ENCODE assay signal across 20 cellular contexts in the genomic region with DNA sequence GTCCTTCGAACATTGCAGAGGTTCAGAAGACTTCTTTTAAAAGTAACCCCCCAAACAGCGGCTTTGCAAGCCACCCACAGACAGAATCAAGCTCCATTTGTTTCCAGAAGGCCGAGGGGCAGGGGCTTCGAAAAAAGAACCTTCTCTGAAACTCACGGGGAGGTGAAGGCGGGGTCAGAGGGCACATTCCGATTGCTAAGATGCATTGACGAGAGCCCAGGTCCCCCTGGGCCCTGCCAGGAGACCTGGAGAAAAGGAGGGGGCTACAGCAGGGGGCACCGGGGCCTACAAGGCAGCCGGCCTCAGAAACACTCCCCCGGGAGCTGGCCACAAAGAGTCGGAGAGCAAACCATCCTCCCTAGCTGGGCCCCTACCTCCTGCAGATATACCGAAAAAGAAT.
"Had no signal": no experiment of that assay in that cellular context is flagged by ENCODE, and none has a peak within 500 bp of the region (broad histone marks: within the 10 kb centered on the region; RNA-seq: fewer than 3 reads in every experiment).

No MANE protein-coding gene starts in this region.

- FAIRE-seq: kidney had no signal

- DNase-seq: activated CD4-positive, alpha-beta T cell treated with anti-CD3 and anti-CD28 coated beads, Interleukin-2, amount 10 ng/mL, durations not matched to agents 24 days and 14 days; activated CD4-positive, CD25-positive, alpha-beta regulatory T cell; activated naive CD8-positive, alpha-beta T cell treated with anti-CD3 and anti-CD28 coated beads for 36 hours; brain microvascular endothelial cell; erythroblast; gastrocnemius medialis; heart right ventricle; kidney; left ventricle myocardium superior; natural killer cell; sigmoid colon; stimulated activated CD4-positive, alpha-beta T cell treated with anti-CD3 and anti-CD28 coated beads, Interleukin-1b, Interleukin-23, amount 100 ng/mL, for 48 hours; stomach; T-helper 2 cell; testis; upper lobe of right lung had no signal

- H3K9me3 ChIP-seq: gastrocnemius medialis, testis, upper lobe of right lung had no signal

- H3K27ac ChIP-seq: brain microvascular endothelial cell, gastrocnemius medialis, heart right ventricle, sigmoid colon, stomach, testis, upper lobe of right lung had no signal

- H3K27me3 ChIP-seq: brain microvascular endothelial cell, gastrocnemius medialis, stomach, testis, upper lobe of right lung had no signal

- H3K36me3 ChIP-seq: brain microvascular endothelial cell, gastrocnemius medialis, heart right ventricle, sigmoid colon, stomach, upper lobe of right lung had no signal

- H3K36me3 Mint-ChIP-seq: activated naive CD8-positive, alpha-beta T cell treated with anti-CD3 and anti-CD28 coated beads for 36 hours; memory B cell; natural killer cell had no signal

- H3K4me1 Mint-ChIP-seq: activated CD4-positive, alpha-beta T cell treated with anti-CD3 and anti-CD28 coated beads, Interleukin-2, amount 10 ng/mL, durations not matched to agents 24 days and 14 days; activated naive CD8-positive, alpha-beta T cell treated with anti-CD3 and anti-CD28 coated beads for 36 hours; memory B cell had no signal

- H3K4me3 ChIP-seq: gastrocnemius medialis, heart right ventricle, sigmoid colon, stomach, testis, upper lobe of right lung had no signal

- H3K4me1 ChIP-seq: gastrocnemius medialis, heart right ventricle, sigmoid colon, testis, upper lobe of right lung had no signal

- H3K27me3 Mint-ChIP-seq: activated CD4-positive, alpha-beta T cell treated with anti-CD3 and anti-CD28 coated beads, Interleukin-2, amount 10 ng/mL, durations not matched to agents 24 days and 14 days; activated naive CD8-positive, alpha-beta T cell treated with anti-CD3 and anti-CD28 coated beads for 36 hours; dendritic cell treated with granulocyte-macrophage colony-stimulating factor and Interleukin-4, amounts not matched to agents 40 ng/mL and 50 ng/mL, for 4 days; memory B cell had no signal

- H3K4me3 Mint-ChIP-seq: activated CD4-positive, alpha-beta T cell treated with anti-CD3 and anti-CD28 coated beads, Interleukin-2, amount 10 ng/mL, durations not matched to agents 24 days and 14 days; activated naive CD8-positive, alpha-beta T cell treated with anti-CD3 and anti-CD28 coated beads for 36 hours; activated T-helper 1 cell treated with anti-CD3 and anti-CD28 coated beads, Interleukin-12 subunit alpha, Interleukin-12 subunit beta, Interleukin-2, Interleukin-4 antibody, amounts not matched to agents 30 ng/mL and 10 ng/mL and 1 ng/mL, durations not matched to agents 14 hours and 24 hours and 36 hours; central memory CD8-positive, alpha-beta T cell; dendritic cell treated with granulocyte-macrophage colony-stimulating factor and Interleukin-4, amounts not matched to agents 40 ng/mL and 50 ng/mL, for 4 days; memory B cell; natural killer cell had no signal

- ATAC-seq: gastrocnemius medialis, heart right ventricle, left ventricle myocardium superior, natural killer cell, upper lobe of right lung had no signal

- H3K27ac Mint-ChIP-seq: activated CD4-positive, alpha-beta T cell treated with anti-CD3 and anti-CD28 coated beads, Interleukin-2, amount 10 ng/mL, durations not matched to agents 24 days and 14 days; activated naive CD8-positive, alpha-beta T cell treated with anti-CD3 and anti-CD28 coated beads for 36 hours; activated T-helper 1 cell treated with anti-CD3 and anti-CD28 coated beads, Interleukin-12 subunit alpha, Interleukin-12 subunit beta, Interleukin-2, Interleukin-4 antibody, amounts not matched to agents 30 ng/mL and 10 ng/mL and 1 ng/mL, durations not matched to agents 14 hours and 24 hours and 36 hours; dendritic cell treated with granulocyte-macrophage colony-stimulating factor and Interleukin-4, amounts not matched to agents 40 ng/mL and 50 ng/mL, for 4 days; memory B cell; natural killer cell had no signal
